Comparison of ENCODE assay signal across 10 cellular contexts in genomic region chr18:105161-106053, GRCh38. TPM values are rescaled to one million over a fixed set of nuclear protein-coding genes. Genes with fewer than 3 reads are reported as not detected.
DNase-seq lines count a peak whose midpoint lies in the region; ATAC-seq, FAIRE-seq and TF ChIP-seq lines count a peak whose summit lies in the region.
"Not testable (repeated sequence)": the region's sequence is repeated elsewhere in the genome, so short reads cannot be mapped to it uniquely, and the experiment has no call there.
"Had no signal": no experiment of that assay in that cellular context is flagged by ENCODE, and none has a peak within 500 bp of the region (broad histone marks: within the 10 kb centered on the region; RNA-seq: fewer than 3 reads in every experiment).

No MANE protein-coding gene starts in this region.

- POLR2A ChIA-PET in activated CD8-positive, alpha-beta T cell treated with anti-CD3 and anti-CD28 coated beads for 36 hours (lab: Charles Lee); GM12878 (lab: Charles Lee): not testable (repeated sequence)

- in situ Hi-C loops in GM23248 (cut with MboI); GM12878 (cut with MboI): not testable (repeated sequence)

- H3K4me3 ChIP-seq in DND-41 (ENCODE audit: low read depth in 1 of 2, low read length in 2 of 2); GM23248; NB4 (ENCODE audit: low read depth, low read length); GM12878; epithelial cell of esophagus (ENCODE audit: low read length): not testable (repeated sequence)

- 37 to 65% methylated on average over 3 to 7 of the region's 7 CpGs for WGBS in GM23248 (ENCODE audit: low coverage in 1 of 2, low lambda C conversion rate in 2 of 2, missing lambda C conversion rate in 2 of 2), 2 experiments
- WGBS in GM12878 (ENCODE audit: insufficient coverage, insufficient replicate concordance, low lambda C conversion rate, missing lambda C conversion rate): 53% methylated on average over 7 of the region's 7 CpGs

- intact Hi-C loops in activated CD8-positive, alpha-beta T cell treated with anti-CD3 and anti-CD28 coated beads for 36 hours (cut with micrococcal nuclease); GM12878 (cut with micrococcal nuclease; ENCODE audit: unreplicated experiment): not testable (repeated sequence)

- not testable (repeated sequence) for BruUV-seq in GM12878 (replicated peaks; lab: Mats Ljungman, UMichigan)

- not testable (repeated sequence) for H2AFZ ChIP-seq in DND-41 (ENCODE audit: low read depth, low read length); GM23248; GM12878 (ENCODE audit: control insufficient read depth, low read depth, low read length)

- CTCF ChIA-PET in activated CD8-positive, alpha-beta T cell treated with anti-CD3 and anti-CD28 coated beads for 36 hours (lab: Charles Lee); GM12878 (lab: Yijun Ruan, JAX): not testable (repeated sequence)

- H3K4me1 Mint-ChIP-seq in activated CD8-positive, alpha-beta T cell treated with anti-CD3 and anti-CD28 coated beads for 36 hours (ENCODE audit: low read depth); memory B cell: not testable (repeated sequence)
- peaks cover 33% of the 10 kb centered on the region for H3K4me1 Mint-ChIP-seq in stimulated activated naive CD8-positive, alpha-beta T cell treated with anti-CD3 and anti-CD28 coated beads, Interleukin-15, amount 100 ng/mL, for 72 hours

- not testable (repeated sequence) for TF ChIP-seq EP300 in GM12878 (IDR thresholded peaks at IDR 0.05; ENCODE audit: borderline replicate concordance in 1 of 2, control insufficient read depth in 1 of 2, low read depth in 2 of 2, low read length in 2 of 2)

- RAD21 ChIA-PET in GM12878 (lab: Charles Lee; ENCODE audit: unreplicated experiment): not testable (repeated sequence)

- not testable (repeated sequence) for H3K9me3 ChIP-seq in DND-41 (ENCODE audit: insufficient read depth, low read length, severe bottlenecking); GM23248 (ENCODE audit: low read depth); GM12878 (replicated peaks; ENCODE audit: control insufficient read depth, insufficient read depth, low read length)

- not testable (repeated sequence) for H3K27ac ChIP-seq in DND-41 (ENCODE audit: low read length); GM23248; GM12878 (ENCODE audit: control insufficient read depth, insufficient read depth)

- peaks cover 26% of the 10 kb centered on the region for H3K9me3 Mint-ChIP-seq in activated CD8-positive, alpha-beta T cell treated with anti-CD3 and anti-CD28 coated beads for 36 hours
- H3K9me3 Mint-ChIP-seq in memory B cell: not testable (repeated sequence)
- H3K9me3 Mint-ChIP-seq in stimulated activated naive CD8-positive, alpha-beta T cell treated with anti-CD3 and anti-CD28 coated beads, Interleukin-15, amount 100 ng/mL, for 72 hours: peaks cover 29 to 40% of the 10 kb centered on the region in 2 donors

- not testable (repeated sequence) for H4K20me1 ChIP-seq in DND-41 (ENCODE audit: insufficient read depth, low read length); GM23248 (ENCODE audit: insufficient read depth); GM12878 (ENCODE audit: control insufficient read depth, insufficient read depth)

- peak; percentile 93 for FAIRE-seq in GM12878 (lab: Jason Lieb, UNC)

- H3K27me3 ChIP-seq in DND-41 (ENCODE audit: insufficient read depth, low read length, poor library complexity); GM23248 (replicated peaks; ENCODE audit: insufficient read depth); GM12878 (replicated peaks in 1 of 2; ENCODE audit: control insufficient read depth in 2 of 2, insufficient read depth in 2 of 2, low read length in 1 of 2): not testable (repeated sequence)

- not testable (repeated sequence) for H3K4me1 ChIP-seq in DND-41 (ENCODE audit: insufficient read depth, low read length); GM23248 (ENCODE audit: insufficient read depth); GM12878 (ENCODE audit: control insufficient read depth, insufficient read depth, low read length)

- TF ChIP-seq RAD21 in GM12878 (IDR thresholded peaks at IDR 0.05; ENCODE audit: insufficient read depth, low read depth, low read length): not testable (repeated sequence)

- H3K27me3 Mint-ChIP-seq in activated CD8-positive, alpha-beta T cell treated with anti-CD3 and anti-CD28 coated beads for 36 hours; memory B cell: not testable (repeated sequence)
- H3K27me3 Mint-ChIP-seq in stimulated activated naive CD8-positive, alpha-beta T cell treated with anti-CD3 and anti-CD28 coated beads, Interleukin-15, amount 100 ng/mL, for 72 hours: peaks cover 21% of the 10 kb centered on the region

- not testable (repeated sequence) for H3K4me2 ChIP-seq in DND-41 (ENCODE audit: insufficient read depth, low read length); GM23248 (ENCODE audit: unreplicated experiment); GM12878 (ENCODE audit: control insufficient read depth, insufficient read depth)

- H3K36me3 ChIP-seq in DND-41 (ENCODE audit: insufficient read depth, low read length); GM23248 (ENCODE audit: low read depth); GM12878 (ENCODE audit: control insufficient read depth in 2 of 2, insufficient read depth in 2 of 2, low read length in 1 of 2): not testable (repeated sequence)

- TF ChIP-seq POLR2A in NB4 (IDR thresholded peaks at IDR 0.05; ENCODE audit: extremely low read depth, insufficient read length); GM12878 (IDR thresholded peaks at IDR 0.05; ENCODE audit: low read depth, low read length): not testable (repeated sequence)

- not testable (repeated sequence) for H3K9me2 ChIP-seq in GM23248 (ENCODE audit: insufficient read depth)

- SMC1A ChIA-PET in GM12878 (lab: Charles Lee; ENCODE audit: uncharacterized antibody, unreplicated experiment): not testable (repeated sequence)

- not testable (repeated sequence) for H3K79me2 ChIP-seq in DND-41 (ENCODE audit: insufficient read depth, low read length); GM23248 (ENCODE audit: insufficient read depth); GM12878 (ENCODE audit: control insufficient read depth, insufficient read depth, low read length)

- not testable (repeated sequence) for H3K36me3 Mint-ChIP-seq in activated CD8-positive, alpha-beta T cell treated with anti-CD3 and anti-CD28 coated beads for 36 hours (ENCODE audit: low read depth); memory B cell

- DNase-seq in DND-41: peak; percentile 26
- DNase-seq in GM23248: peak; percentile 47
- peak; percentile 56 for DNase-seq in NB4 (ENCODE audit: low read depth)
- not testable (repeated sequence) for DNase-seq in activated CD8-positive, alpha-beta T cell treated with anti-CD3 and anti-CD28 coated beads for 36 hours; GM12878 (ENCODE audit: low read depth, low spot score); memory B cell (ENCODE audit: low spot score in 2 of 2)
- peak; percentile 8 for DNase-seq in epithelial cell of esophagus (ENCODE audit: low read depth)
- peak in 1 of 2 donors; percentile 27 for DNase-seq in stimulated activated naive CD8-positive, alpha-beta T cell treated with anti-CD3 and anti-CD28 coated beads, Interleukin-15, amount 100 ng/mL, for 72 hours

- ATAC-seq in DND-41 (ENCODE audit: insufficient read depth, low read depth): peak; percentile 27; the same call in 1 of the 3 replicates
- ATAC-seq in activated CD8-positive, alpha-beta T cell treated with anti-CD3 and anti-CD28 coated beads for 36 hours: peak; percentile 69
- not testable (repeated sequence) for ATAC-seq in GM12878
- peak; percentile 17 for ATAC-seq in memory B cell (ENCODE audit: low read depth)
- ATAC-seq in stimulated activated naive CD8-positive, alpha-beta T cell treated with anti-CD3 and anti-CD28 coated beads, Interleukin-15, amount 100 ng/mL, for 72 hours: peak; percentile 53

- TF ChIP-seq CTCF in DND-41 (IDR thresholded peaks at IDR 0.05; ENCODE audit: borderline replicate concordance, extremely low read depth, low read length, poor library complexity, severe bottlenecking); NB4 (IDR thresholded peaks at IDR 0.05; ENCODE audit: low read depth, low read length); activated CD8-positive, alpha-beta T cell treated with anti-CD3 and anti-CD28 coated beads for 36 hours (IDR thresholded peaks at IDR 0.05); GM12878 (IDR thresholded peaks at IDR 0.05 in 2 of 3, conservative IDR thresholded peaks at IDR 0.05 in 1 of 3; ENCODE audit: control insufficient read depth in 2 of 3, extremely low read depth in 1 of 3, insufficient read depth in 1 of 3, low read depth in 3 of 3, low read length in 3 of 3); epithelial cell of esophagus (IDR thresholded peaks at IDR 0.05; ENCODE audit: insufficient read depth, low read depth, low read length, missing control alignments): not testable (repeated sequence)

- peak overlapping the region; percentile 7 for H3K27ac Mint-ChIP-seq in activated CD8-positive, alpha-beta T cell treated with anti-CD3 and anti-CD28 coated beads for 36 hours
- not testable (repeated sequence) for H3K27ac Mint-ChIP-seq in memory B cell
- peak overlapping the region; percentile 91 to 95 for H3K27ac Mint-ChIP-seq in stimulated activated naive CD8-positive, alpha-beta T cell treated with anti-CD3 and anti-CD28 coated beads, Interleukin-15, amount 100 ng/mL, for 72 hours

- H3F3A ChIP-seq in GM23248 (ENCODE audit: insufficient read depth): not testable (repeated sequence)

- not testable (repeated sequence) for H3K9ac ChIP-seq in DND-41 (ENCODE audit: low read depth, low read length); GM23248; GM12878 (ENCODE audit: control insufficient read depth, insufficient read depth, low read length)

- H3K4me3 Mint-ChIP-seq in activated CD8-positive, alpha-beta T cell treated with anti-CD3 and anti-CD28 coated beads for 36 hours; memory B cell; stimulated activated naive CD8-positive, alpha-beta T cell treated with anti-CD3 and anti-CD28 coated beads, Interleukin-15, amount 100 ng/mL, for 72 hours: not testable (repeated sequence)

RNA-seq across cellular contexts. Expression of gene USP14, which starts 53.0 kb away (rescaled TPM):
- 13.9 and 16.1 TPM in 2 replicates for total RNA-seq in GM23248 (2014; rRNA removed; shearing (Covaris generic))
- polyA plus RNA-seq in GM23248 (2016; fragmentation: Nextera tagmentation; extraction: Ambion mirVana) (94.8 and 96.9 TPM in 2 replicates), GM12878 (2011; rRNA removed) (29.3 and 40.0 TPM in 2 replicates), GM12878 (2014; fragmentation: Illumina TruSeq; extraction: Trizol) (70.7 and 93.2 TPM in 2 replicates), GM12878 (2014; fragmentation: Nextera tagmentation; extraction: Ambion mirVana) (10 to 100 TPM; 20.3 to 30.0 TPM), GM12878 (2014; rRNA removed) (19.2 and 21.4 TPM in 2 replicates), GM12878 (2016; fragmentation: Nextera tagmentation; extraction: Ambion mirVana) (100 to 1,000 TPM; 122 to 127 TPM)
- 10 to 100 TPM; 94.6 to 96.2 TPM for total RNA-seq in activated CD8-positive, alpha-beta T cell treated with anti-CD3 and anti-CD28 coated beads for 36 hours
- total RNA-seq in GM12878 (2013; cell fraction: nucleolus; rRNA removed): 37.7 and 45.3 TPM in 2 replicates
- total RNA-seq in GM12878 (2014; rRNA removed) (14.3 and 16.7 TPM in 2 replicates), GM12878 (2014; rRNA removed; fragmentation: Illumina TruSeq; extraction: Trizol) (16.8 and 17.2 TPM in 2 replicates), GM12878 (2021) (57.0 and 64.1 TPM in 2 replicates)
- 17.8 TPM for polyA plus RNA-seq in GM12878 (2011; ENCODE audit: low read depth)
- 9.4 and 12.9 TPM in 2 replicates for polyA plus RNA-seq in GM12878 (2011; cell fraction: cytosol; rRNA removed)
- 15.2 and 20.5 TPM in 2 replicates for polyA plus RNA-seq in GM12878 (2011; cell fraction: nucleus; rRNA removed)
- polyA plus RNA-seq in GM12878 (2012): 25.4 and 36.6 TPM in 2 replicates
- polyA minus RNA-seq in GM12878 (2011; rRNA and poly(A)+ RNA removed): 9.3 and 15.1 TPM in 2 replicates
- 16.3 and 21.8 TPM in 2 replicates for polyA minus RNA-seq in GM12878 (2011; cell fraction: cytosol; rRNA and poly(A)+ RNA removed)
- polyA minus RNA-seq in GM12878 (2011; cell fraction: nucleus; rRNA and poly(A)+ RNA removed): 7.4 and 12.3 TPM in 2 replicates

RNA-seq across cellular contexts. Expression of gene TUBB8B, which starts 56.0 kb away (rescaled TPM):
- not detected in 2 replicates for total RNA-seq in GM23248 (2014; rRNA removed; shearing (Covaris generic))
- polyA plus RNA-seq in GM23248 (2016; fragmentation: Nextera tagmentation; extraction: Ambion mirVana) (not detected in 2 replicates), GM12878 (2011; rRNA removed) (not detected in 2 replicates), GM12878 (2014; fragmentation: Illumina TruSeq; extraction: Trizol) (not detected in 2 replicates), GM12878 (2014; fragmentation: Nextera tagmentation; extraction: Ambion mirVana) (not detected), GM12878 (2014; rRNA removed) (not detected in 2 replicates), GM12878 (2016; fragmentation: Nextera tagmentation; extraction: Ambion mirVana) (not detected)
- total RNA-seq in activated CD8-positive, alpha-beta T cell treated with anti-CD3 and anti-CD28 coated beads for 36 hours: not detected
- total RNA-seq in GM12878 (2013; cell fraction: nucleolus; rRNA removed): not detected in 2 replicates
- total RNA-seq in GM12878 (2014; rRNA removed) (not detected in 2 replicates), GM12878 (2014; rRNA removed; fragmentation: Illumina TruSeq; extraction: Trizol) (not detected in 2 replicates), GM12878 (2021) (not detected in 2 replicates)
- polyA plus RNA-seq in GM12878 (2011; ENCODE audit: low read depth): not detected
- polyA plus RNA-seq in GM12878 (2011; cell fraction: cytosol; rRNA removed): not detected in 2 replicates
- polyA plus RNA-seq in GM12878 (2011; cell fraction: nucleus; rRNA removed): not detected in 2 replicates
- not detected in 2 replicates for polyA plus RNA-seq in GM12878 (2012)
- not detected in 2 replicates for polyA minus RNA-seq in GM12878 (2011; rRNA and poly(A)+ RNA removed)
- polyA minus RNA-seq in GM12878 (2011; cell fraction: cytosol; rRNA and poly(A)+ RNA removed): not detected in 2 replicates
- not detected in 2 replicates for polyA minus RNA-seq in GM12878 (2011; cell fraction: nucleus; rRNA and poly(A)+ RNA removed)
- total RNA-seq: Daoy, HT1080 had no signal
